11 cellular contexts compared by ENCODE assay signal in the genomic region with DNA sequence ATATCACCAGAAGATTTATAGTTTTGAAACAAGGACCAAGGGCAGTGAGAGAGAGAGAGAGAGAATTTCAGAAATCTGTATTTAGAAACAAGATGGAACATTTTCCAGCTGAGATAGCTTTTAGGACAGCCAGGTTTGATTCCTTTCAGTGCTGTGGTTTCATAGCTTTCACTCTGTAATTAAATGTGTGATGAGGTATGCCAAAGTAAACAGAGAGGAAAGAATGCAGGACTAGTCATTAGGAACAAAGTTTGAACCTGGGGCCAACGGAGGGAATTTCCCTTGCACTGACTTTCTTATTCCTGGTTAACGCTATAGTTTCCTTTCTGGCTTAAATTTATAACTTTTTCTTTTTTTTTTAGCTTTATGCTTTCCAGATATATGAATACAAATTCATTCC. TPM values are rescaled to one million over a fixed set of nuclear protein-coding genes. Genes with fewer than 3 reads are reported as not detected.
A peak's percentile ranks its signal among the peaks of the same experiment; 100 is the strongest.
DNase-seq lines count a peak whose midpoint lies in the region; ATAC-seq and TF ChIP-seq lines count a peak whose summit lies in the region.
"Had no signal": no experiment of that assay in that cellular context is flagged by ENCODE, and none has a peak within 500 bp of the region (broad histone marks: within the 10 kb centered on the region; RNA-seq: fewer than 3 reads in every experiment).

No MANE protein-coding gene starts in this region.

- H3K4me1 Mint-ChIP-seq in progenitor cell of endocrine pancreas (ENCODE audit: low read depth), result peaks cover 6% of the 10 kb centered on the region
- H3K4me1 Mint-ChIP-seq: activated CD8-positive, alpha-beta memory T cell treated with anti-CD3 and anti-CD28 coated beads, Interleukin-2, amount 10 ng/mL, durations not matched to agents 7 days and 5 days had no signal

- H3K4me3 ChIP-seq in esophagus muscularis mucosa, result no peak overlapping the region
- no peak overlapping the region for H3K4me3 ChIP-seq in aorta (ENCODE audit: low read length in 2 of 2)

- DNase-seq in H4 (ENCODE audit: low spot score) (peak; percentile 72), NCI-H446 (lab: John Stamatoyannopoulos, UW) (peak; percentile 22 to 74), esophagus muscularis mucosa (ENCODE audit: extremely low spot score) (no peak), progenitor cell of endocrine pancreas (ENCODE audit: low spot score, unreplicated experiment) (no peak), aorta (no peak)
- no peak for DNase-seq in stimulated activated CD8-positive, alpha-beta memory T cell treated with anti-CD3 and anti-CD28 coated beads, Interleukin-4, amount 100 ng/mL, for 48 hours
- DNase-seq: activated CD8-positive, alpha-beta memory T cell treated with anti-CD3 and anti-CD28 coated beads, Interleukin-2, amount 10 ng/mL, durations not matched to agents 7 days and 5 days; left cardiac atrium; stimulated activated naive CD8-positive, alpha-beta T cell treated with anti-CD3 and anti-CD28 coated beads, Interleukin-15, amount 100 ng/mL, for 72 hours had no signal

- H3K4me3 Mint-ChIP-seq in progenitor cell of endocrine pancreas (ENCODE audit: low read depth), result no peak overlapping the region
- H3K4me3 Mint-ChIP-seq: activated CD8-positive, alpha-beta memory T cell treated with anti-CD3 and anti-CD28 coated beads, Interleukin-2, amount 10 ng/mL, durations not matched to agents 7 days and 5 days; stimulated activated naive CD8-positive, alpha-beta T cell treated with anti-CD3 and anti-CD28 coated beads, Interleukin-15, amount 100 ng/mL, for 72 hours had no signal

- H3K9me3 ChIP-seq in esophagus muscularis mucosa (no peaks in the 10 kb centered on the region), aorta (ENCODE audit: control insufficient read depth, low read length) (no peaks in the 10 kb centered on the region)

- H3K27me3 ChIP-seq in esophagus muscularis mucosa, result no peaks in the 10 kb centered on the region
- no peaks in the 10 kb centered on the region for H3K27me3 ChIP-seq in aorta (ENCODE audit: control insufficient read depth in 1 of 2, insufficient read depth in 2 of 2, low read length in 1 of 2)

- no peaks in the 10 kb centered on the region for H3K36me3 ChIP-seq in esophagus muscularis mucosa
- no peaks in the 10 kb centered on the region for H3K36me3 ChIP-seq in aorta (ENCODE audit: control insufficient read depth in 1 of 2, insufficient read depth in 2 of 2, low read length in 1 of 2)

- H3K27ac ChIP-seq in esophagus muscularis mucosa (replicated peaks in 1 of 4), result peak overlapping the region; percentile 36 to 66 (median 61)
- H3K27ac ChIP-seq in aorta (ENCODE audit: low read depth in 1 of 2, low read length in 2 of 2), result no peak overlapping the region

- peaks cover 3% of the 10 kb centered on the region for H3K9me3 Mint-ChIP-seq in progenitor cell of endocrine pancreas (ENCODE audit: low read depth)
- H3K9me3 Mint-ChIP-seq: stimulated activated naive CD8-positive, alpha-beta T cell treated with anti-CD3 and anti-CD28 coated beads, Interleukin-15, amount 100 ng/mL, for 72 hours had no signal

- H3K36me3 Mint-ChIP-seq in progenitor cell of endocrine pancreas (ENCODE audit: insufficient read depth), result no peaks in the 10 kb centered on the region
- H3K36me3 Mint-ChIP-seq: activated CD8-positive, alpha-beta memory T cell treated with anti-CD3 and anti-CD28 coated beads, Interleukin-2, amount 10 ng/mL, durations not matched to agents 7 days and 5 days had no signal

- 31% methylated on average over 2 of the region's 2 CpGs for WGBS in esophagus muscularis mucosa
- WGBS in aorta, 2 donors, result 11 to 12% methylated on average over 2 of the region's 2 CpGs

- no peaks in the 10 kb centered on the region for H3K27me3 Mint-ChIP-seq in progenitor cell of endocrine pancreas
- H3K27me3 Mint-ChIP-seq: activated CD8-positive, alpha-beta memory T cell treated with anti-CD3 and anti-CD28 coated beads, Interleukin-2, amount 10 ng/mL, durations not matched to agents 7 days and 5 days; stimulated activated naive CD8-positive, alpha-beta T cell treated with anti-CD3 and anti-CD28 coated beads, Interleukin-15, amount 100 ng/mL, for 72 hours had no signal

- H3K4me1 ChIP-seq in esophagus muscularis mucosa (peaks cover 0 to 22% (median 16%) of the 10 kb centered on the region in 4 donors), aorta (ENCODE audit: control insufficient read depth in 1 of 2, insufficient read depth in 2 of 2, low read length in 2 of 2) (no peaks in the 10 kb centered on the region)

- no peak for TF ChIP-seq POLR2A in esophagus muscularis mucosa (IDR thresholded peaks at IDR 0.05; ENCODE audit: low read depth)

- intact Hi-C loops in esophagus muscularis mucosa (cut with DNase I) (no loop called here), aorta (cut with DNase I) (no loop called here)

- ATAC-seq in HG03439 (IDR thresholded peaks at IDR 0.05; ENCODE audit: unreplicated experiment) (no peak), aorta (ENCODE audit: low FRiP score) (no peak)
- ATAC-seq: activated CD8-positive, alpha-beta memory T cell treated with anti-CD3 and anti-CD28 coated beads, Interleukin-2, amount 10 ng/mL, durations not matched to agents 7 days and 5 days; Right ventricle myocardium inferior; stimulated activated naive CD8-positive, alpha-beta T cell treated with anti-CD3 and anti-CD28 coated beads, Interleukin-15, amount 100 ng/mL, for 72 hours had no signal

- no peak for TF ChIP-seq EP300 in esophagus muscularis mucosa (IDR thresholded peaks at IDR 0.05)

- no peak for TF ChIP-seq CTCF in esophagus muscularis mucosa (IDR thresholded peaks at IDR 0.05)
- no peak for TF ChIP-seq CTCF in progenitor cell of endocrine pancreas (IDR thresholded peaks at IDR 0.05; ENCODE audit: unreplicated experiment)

- peak overlapping the region; percentile 50 for H3K27ac Mint-ChIP-seq in progenitor cell of endocrine pancreas
- H3K27ac Mint-ChIP-seq: activated CD8-positive, alpha-beta memory T cell treated with anti-CD3 and anti-CD28 coated beads, Interleukin-2, amount 10 ng/mL, durations not matched to agents 7 days and 5 days; stimulated activated naive CD8-positive, alpha-beta T cell treated with anti-CD3 and anti-CD28 coated beads, Interleukin-15, amount 100 ng/mL, for 72 hours had no signal

RNA-seq across cellular contexts. Expression of gene CCL28, which starts 10.0 kb away (rescaled TPM):
- total RNA-seq in H4 (2014; rRNA removed; shearing (Covaris generic)), result not detected in 2 replicates
- total RNA-seq in esophagus muscularis mucosa (1 to 10 TPM; 2.2 to 3.3 (median 2.3) TPM), progenitor cell of endocrine pancreas (not detected in 2 replicates), aorta (1 to 10 TPM; 3.0 to 5.3 TPM)
- polyA plus RNA-seq in aorta, result 1 to 10 TPM; 1.5 to 1.6 TPM

Comparison
In these comparisons a context has a peak if more than half of its experiments do, and no peak if none do; other contexts are left out.
1. DNase-seq: peak in H4 (single experiment) and NCI-H446 (2 of 2); none in esophagus muscularis mucosa (single experiment), progenitor cell of endocrine pancreas (single experiment), stimulated activated CD8-positive, alpha-beta memory T cell treated with anti-CD3 and anti-CD28 coated beads, Interleukin-4, amount 100 ng/mL, for 48 hours (single experiment) and aorta (0 of 2).
2. H3K27ac ChIP-seq: peak in esophagus muscularis mucosa (4 of 4); none in aorta (0 of 2).